Comparison of ENCODE assay signal across 13 cellular contexts in the genomic region with DNA sequence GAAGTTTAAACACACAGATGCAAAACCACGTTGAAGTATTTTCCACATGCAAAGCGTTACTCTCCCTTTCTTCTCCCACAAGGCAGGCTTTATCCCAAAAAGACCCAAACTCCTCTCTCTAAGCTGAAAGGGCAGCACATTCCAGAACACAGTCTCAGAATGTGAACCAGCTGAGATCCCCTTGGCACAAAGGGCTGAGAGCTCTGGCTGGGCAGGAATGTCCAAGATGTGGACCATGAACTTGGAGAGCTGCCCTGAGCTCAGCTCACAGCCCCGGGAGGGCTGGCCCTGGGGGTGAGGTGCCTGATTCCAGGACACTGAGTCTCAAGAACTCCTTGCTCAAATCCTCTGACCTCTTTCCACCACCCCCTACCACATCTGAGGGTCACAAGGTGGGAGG. TPM values are rescaled to one million over a fixed set of nuclear protein-coding genes. Genes with fewer than 3 reads are reported as not detected.
DNase-seq lines count a peak whose midpoint lies in the region; ATAC-seq, FAIRE-seq and TF ChIP-seq lines count a peak whose summit lies in the region.
"Had no signal": no experiment of that assay in that cellular context is flagged by ENCODE, and none has a peak within 500 bp of the region (broad histone marks: within the 10 kb centered on the region; RNA-seq: fewer than 3 reads in every experiment).

No MANE protein-coding gene starts in this region.

- no peak overlapping the region for H3K4me3 Mint-ChIP-seq in stimulated activated memory B cell treated with anti-CD40 and anti-IgM and Interleukin-4, amounts not matched to agents 10 μg/mL and 1 μg/mL and 100 μg/mL, for 72 hours
- H3K4me3 Mint-ChIP-seq: activated CD8-positive, alpha-beta T cell treated with anti-CD3 and anti-CD28 coated beads for 36 hours; CD4-positive, alpha-beta memory T cell had no signal

- no peaks in the 10 kb centered on the region for H3K9me3 Mint-ChIP-seq in stimulated activated memory B cell treated with anti-CD40 and anti-IgM and Interleukin-4, amounts not matched to agents 10 μg/mL and 1 μg/mL and 100 μg/mL, for 72 hours
- H3K9me3 Mint-ChIP-seq: activated CD8-positive, alpha-beta T cell treated with anti-CD3 and anti-CD28 coated beads for 36 hours; CD4-positive, alpha-beta memory T cell had no signal

- H3K4me3 ChIP-seq in coronary artery: peak overlapping the region; percentile 20
- no peak overlapping the region for H3K4me3 ChIP-seq in small intestine (ENCODE audit: low read depth in 1 of 2, low read length in 2 of 2)
- H3K4me3 ChIP-seq in prostate gland: no peak overlapping the region
- H3K4me3 ChIP-seq: SJCRH30 had no signal

- DNase-seq in M059J (ENCODE audit: low read depth): peak; percentile 52
- DNase-seq in coronary artery (ENCODE audit: low spot score): no peak
- DNase-seq in left lobe of liver (ENCODE audit: low spot score): peak; percentile 71
- peak in 35 of 49 donors; percentile 7 to 75 (median 32) for DNase-seq in substantia nigra (lab: John Stamatoyannopoulos, UW)
- no peak for DNase-seq in small intestine
- no peak for DNase-seq in prostate gland (ENCODE audit: low spot score)
- DNase-seq: activated CD8-positive, alpha-beta T cell treated with anti-CD3 and anti-CD28 coated beads for 36 hours; activated gamma-delta T cell treated with Interleukin-2 at 50 U/mL for 16 hours; SJCRH30 had no signal

- ATAC-seq in left lobe of liver: peak; percentile 81
- ATAC-seq in GM18517 (IDR thresholded peaks at IDR 0.05; ENCODE audit: unreplicated experiment): no peak
- ATAC-seq in stimulated activated memory B cell treated with anti-CD40 and anti-IgM and Interleukin-4, amounts not matched to agents 10 μg/mL and 1 μg/mL and 100 μg/mL, for 72 hours: no peak
- ATAC-seq: activated CD8-positive, alpha-beta T cell treated with anti-CD3 and anti-CD28 coated beads for 36 hours had no signal

- H3K9me3 ChIP-seq in small intestine (ENCODE audit: control insufficient read depth, low read depth): no peaks in the 10 kb centered on the region
- no peaks in the 10 kb centered on the region for H3K9me3 ChIP-seq in prostate gland
- H3K9me3 ChIP-seq: SJCRH30 had no signal

- H3K27ac Mint-ChIP-seq in stimulated activated memory B cell treated with anti-CD40 and anti-IgM and Interleukin-4, amounts not matched to agents 10 μg/mL and 1 μg/mL and 100 μg/mL, for 72 hours: no peak overlapping the region
- H3K27ac Mint-ChIP-seq: activated CD8-positive, alpha-beta T cell treated with anti-CD3 and anti-CD28 coated beads for 36 hours; CD4-positive, alpha-beta memory T cell had no signal

- H3K4me1 ChIP-seq in small intestine (ENCODE audit: control insufficient read depth in 2 of 2, insufficient read depth in 1 of 2, low read depth in 1 of 2, low read length in 1 of 2) (no peaks in the 10 kb centered on the region), prostate gland (replicated peaks) (no peaks in the 10 kb centered on the region)
- H3K4me1 ChIP-seq: SJCRH30 had no signal

- WGBS in small intestine, 3 donors: 45 to 59% (median 48%) methylated on average over 3 of the region's 3 CpGs
- WGBS in prostate gland: 34% methylated on average over 3 of the region's 3 CpGs

- no peak for TF ChIP-seq POLR2A in prostate gland (IDR thresholded peaks at IDR 0.05)

- no peaks in the 10 kb centered on the region for H3K36me3 Mint-ChIP-seq in stimulated activated memory B cell treated with anti-CD40 and anti-IgM and Interleukin-4, amounts not matched to agents 10 μg/mL and 1 μg/mL and 100 μg/mL, for 72 hours
- H3K36me3 Mint-ChIP-seq: CD4-positive, alpha-beta memory T cell had no signal

- no peaks in the 10 kb centered on the region for H3K4me1 Mint-ChIP-seq in stimulated activated memory B cell treated with anti-CD40 and anti-IgM and Interleukin-4, amounts not matched to agents 10 μg/mL and 1 μg/mL and 100 μg/mL, for 72 hours
- H3K4me1 Mint-ChIP-seq: CD4-positive, alpha-beta memory T cell had no signal

- no peaks in the 10 kb centered on the region for H3K27me3 ChIP-seq in small intestine (ENCODE audit: control insufficient read depth in 2 of 2, insufficient read depth in 2 of 2, low read length in 2 of 2)
- H3K27me3 ChIP-seq in prostate gland (replicated peaks; ENCODE audit: insufficient read depth): no peaks in the 10 kb centered on the region
- H3K27me3 ChIP-seq: SJCRH30 had no signal

- FAIRE-seq in small intestine (lab: Jason Lieb, UNC): no peak

- H3K27ac ChIP-seq in coronary artery (peak overlapping the region; percentile 65 to 85), substantia nigra (ENCODE audit: low read depth, low read length, poor library complexity, severe bottlenecking) (no peak overlapping the region), small intestine (ENCODE audit: low read depth in 1 of 2, low read length in 1 of 2) (no peak overlapping the region), prostate gland (no peak overlapping the region)
- H3K27ac ChIP-seq: epithelial cell of prostate, SJCRH30 had no signal

- TF ChIP-seq CTCF in coronary artery (IDR thresholded peaks at IDR 0.05) (no peak), prostate gland (IDR thresholded peaks at IDR 0.05) (no peak)

- H3K27me3 Mint-ChIP-seq in stimulated activated memory B cell treated with anti-CD40 and anti-IgM and Interleukin-4, amounts not matched to agents 10 μg/mL and 1 μg/mL and 100 μg/mL, for 72 hours: no peaks in the 10 kb centered on the region
- H3K27me3 Mint-ChIP-seq: activated CD8-positive, alpha-beta T cell treated with anti-CD3 and anti-CD28 coated beads for 36 hours; CD4-positive, alpha-beta memory T cell had no signal

- H3K36me3 ChIP-seq in small intestine (ENCODE audit: control insufficient read depth in 2 of 2, insufficient read depth in 2 of 2, low read length in 2 of 2): no peaks in the 10 kb centered on the region
- H3K36me3 ChIP-seq in prostate gland: no peaks in the 10 kb centered on the region
- H3K36me3 ChIP-seq: SJCRH30 had no signal

- intact Hi-C loops in prostate gland (cut with DNase I): no loop called here

RNA-seq across cellular contexts. Expression of gene ALDH4A1, which starts 11.7 kb away (rescaled TPM):
- 5.8 and 14.8 TPM in 2 replicates for total RNA-seq in M059J (2014; rRNA removed; shearing (Covaris generic))
- total RNA-seq in left lobe of liver (359 TPM), prostate gland (10 to 100 TPM; 15.7 to 58.4 TPM)
- polyA plus RNA-seq in small intestine: 1 to 10 TPM in 1 of 3 donors, under 1 TPM in 2; 0.22 to 6.3 (median 0.81) TPM

RNA-seq across cellular contexts. Expression of gene TAS1R2, which starts 31.2 kb away (rescaled TPM):
- total RNA-seq in M059J (2014; rRNA removed; shearing (Covaris generic)): not detected in 2 replicates
- total RNA-seq in left lobe of liver (not detected), prostate gland (not detected)
- not detected for polyA plus RNA-seq in small intestine
- total RNA-seq: activated CD8-positive, alpha-beta T cell treated with anti-CD3 and anti-CD28 coated beads for 36 hours; CD4-positive, alpha-beta memory T cell; SJCRH30 had no signal
- polyA plus RNA-seq: CD4-positive, alpha-beta memory T cell had no signal

Comparison
In these comparisons a context has a peak if more than half of its experiments do, and no peak if none do; other contexts are left out.
1. DNase-seq: peak in M059J (single experiment), left lobe of liver (single experiment) and substantia nigra (35 of 49); none in coronary artery (single experiment), small intestine (single experiment) and prostate gland (single experiment).
2. H3K27ac ChIP-seq: peak in coronary artery (2 of 2); none in substantia nigra (single experiment), small intestine (0 of 2) and prostate gland (0 of 2).